Comparison of ENCODE assay signal across 15 cellular contexts in genomic region chr19:40322271-40322610, GRCh38. TPM values are rescaled to one million over a fixed set of nuclear protein-coding genes. Genes with fewer than 3 reads are reported as not detected.
DNase-seq lines count a peak whose midpoint lies in the region; ATAC-seq and TF ChIP-seq lines count a peak whose summit lies in the region.
"Had no signal": no experiment of that assay in that cellular context is flagged by ENCODE, and none has a peak within 500 bp of the region (broad histone marks: within the 10 kb centered on the region; RNA-seq: fewer than 3 reads in every experiment).

No MANE protein-coding gene starts in this region.

- no peak overlapping the region for H3K4me2 ChIP-seq in GM23248 (ENCODE audit: unreplicated experiment)
- H3K4me2 ChIP-seq: PC-9 had no signal

- H3K4me1 ChIP-seq in GM23248 (ENCODE audit: insufficient read depth) (no peaks in the 10 kb centered on the region), Panc1 (ENCODE audit: control insufficient read depth, insufficient read depth, low read length) (no peaks in the 10 kb centered on the region), spleen (peaks cover 0 to 4% (median 0%) of the 10 kb centered on the region in 6 donors)

- no peak overlapping the region for H3K4me3 ChIP-seq in GM23248
- no peak overlapping the region for H3K4me3 ChIP-seq in Panc1 (ENCODE audit: low read depth in 2 of 2, low read length in 2 of 2)
- no peak overlapping the region for H3K4me3 ChIP-seq in spleen
- H3K4me3 ChIP-seq: PC-9, SK-N-MC had no signal

- DNase-seq in GM23248 (peak; percentile 7), Panc1 (ENCODE audit: low read depth, low spot score) (no peak), neural crest cell (ENCODE audit: low read depth, low spot score) (no peak), NCI-H187 treated with DMSO at 0.1 percent for 48 hours (lab: John Stamatoyannopoulos, UW) (no peak), activated gamma-delta T cell (lab: John Stamatoyannopoulos, UW) (no peak), spleen (no peak)
- DNase-seq in effector memory CD8-positive, alpha-beta T cell = no peak
- no peak for DNase-seq in activated T-cell treated with anti-CD3 and anti-CD28 coated beads, Interleukin-2, amount 50 U/mL, for 72 hours
- DNase-seq: CD8-positive, alpha-beta T cell; NCI-H1048; NCI-H1694; PC-9 had no signal

- intact Hi-C loops in Panc1 (cut with micrococcal nuclease; ENCODE audit: unreplicated experiment) (no loop called here), spleen (cut with DNase I; ENCODE audit: low total_unique reads) (no loop called here)

- peak overlapping the region; percentile 12 to 38 for H3K27ac Mint-ChIP-seq in effector memory CD8-positive, alpha-beta T cell
- H3K27ac Mint-ChIP-seq in neural crest cell (ENCODE audit: unreplicated experiment) = peak overlapping the region; percentile 92
- no peak overlapping the region for H3K27ac Mint-ChIP-seq in activated T-cell treated with anti-CD3 and anti-CD28 coated beads, Interleukin-2, amount 50 U/mL, for 72 hours
- H3K27ac Mint-ChIP-seq: CD8-positive, alpha-beta T cell had no signal

- no peak for TF ChIP-seq CTCF in Panc1 (IDR thresholded peaks at IDR 0.05)
- TF ChIP-seq CTCF in neural crest cell (conservative IDR thresholded peaks at IDR 0.05) = no peak
- TF ChIP-seq CTCF in spleen (IDR thresholded peaks at IDR 0.05 in 8 of 11, conservative IDR thresholded peaks at IDR 0.05 in 3 of 11) = no peak

- no peak overlapping the region for H3K9ac ChIP-seq in GM23248

- peaks cover 52% of the 10 kb centered on the region for H3K36me3 Mint-ChIP-seq in effector memory CD8-positive, alpha-beta T cell (ENCODE audit: insufficient read depth)
- peaks cover 2% of the 10 kb centered on the region for H3K36me3 Mint-ChIP-seq in neural crest cell (ENCODE audit: low read depth)
- H3K36me3 Mint-ChIP-seq in activated T-cell treated with anti-CD3 and anti-CD28 coated beads, Interleukin-2, amount 50 U/mL, for 72 hours (ENCODE audit: insufficient read depth in 2 of 2) = peaks cover 2 to 15% of the 10 kb centered on the region in 2 donors

- H3K9me3 Mint-ChIP-seq in effector memory CD8-positive, alpha-beta T cell = no peaks in the 10 kb centered on the region
- no peaks in the 10 kb centered on the region for H3K9me3 Mint-ChIP-seq in neural crest cell
- no peaks in the 10 kb centered on the region for H3K9me3 Mint-ChIP-seq in activated T-cell treated with anti-CD3 and anti-CD28 coated beads, Interleukin-2, amount 50 U/mL, for 72 hours
- H3K9me3 Mint-ChIP-seq: CD8-positive, alpha-beta T cell had no signal

- WGBS in GM23248 (ENCODE audit: low coverage in 1 of 2, low lambda C conversion rate in 2 of 2, missing lambda C conversion rate in 2 of 2), 2 experiments = 85 to 90% methylated on average over 7 of the region's 7 CpGs
- 77 to 92% (median 91%) methylated on average over 4 to 7 of the region's 7 CpGs for WGBS in spleen, 5 donors

- no TSS peak for BruUV-seq in Panc1 (replicated peaks; lab: Mats Ljungman, UMichigan)

- no peaks in the 10 kb centered on the region for H3K79me2 ChIP-seq in GM23248 (ENCODE audit: insufficient read depth)

- in situ Hi-C loops in GM23248 (cut with MboI) (no loop called here), Panc1 (cut with HindIII; ENCODE audit: low pct_unique_long_range_greater_than_20kb, low sequenced_read_pairs) (no loop called here)

- no peaks in the 10 kb centered on the region for H3K27me3 Mint-ChIP-seq in effector memory CD8-positive, alpha-beta T cell
- no peaks in the 10 kb centered on the region for H3K27me3 Mint-ChIP-seq in neural crest cell (ENCODE audit: low read depth)
- no peaks in the 10 kb centered on the region for H3K27me3 Mint-ChIP-seq in activated T-cell treated with anti-CD3 and anti-CD28 coated beads, Interleukin-2, amount 50 U/mL, for 72 hours (ENCODE audit: low read depth)

- CTCF ChIA-PET in Panc1 (lab: Charles Lee) = interaction anchor here (0.6 to 26.0 kb wide), 13 partner anchors 8 to 1738 kb away, joined by 3 to 498 read pairs (median 4); partner anchors contain the start of gene MAP3K10

- no peak for TF ChIP-seq POLR2A in spleen (IDR thresholded peaks at IDR 0.05)

- no peak overlapping the region for H3K4me3 Mint-ChIP-seq in effector memory CD8-positive, alpha-beta T cell
- no peak overlapping the region for H3K4me3 Mint-ChIP-seq in neural crest cell
- H3K4me3 Mint-ChIP-seq in activated T-cell treated with anti-CD3 and anti-CD28 coated beads, Interleukin-2, amount 50 U/mL, for 72 hours = no peak overlapping the region
- H3K4me3 Mint-ChIP-seq: CD8-positive, alpha-beta T cell had no signal

- H3K9me3 ChIP-seq in GM23248 (ENCODE audit: low read depth) (no peaks in the 10 kb centered on the region), Panc1 (ENCODE audit: control insufficient read depth, insufficient read depth, low read depth, low read length) (no peaks in the 10 kb centered on the region), spleen (no peaks in the 10 kb centered on the region)

- no peaks in the 10 kb centered on the region for H3K27me3 ChIP-seq in GM23248 (replicated peaks; ENCODE audit: insufficient read depth)
- H3K27me3 ChIP-seq in Panc1 (ENCODE audit: control insufficient read depth, insufficient read depth, low read length) = no peaks in the 10 kb centered on the region
- no peaks in the 10 kb centered on the region for H3K27me3 ChIP-seq in spleen (replicated peaks in 1 of 7)

- no peaks in the 10 kb centered on the region for H3F3A ChIP-seq in GM23248 (ENCODE audit: insufficient read depth)

- H3K4me1 Mint-ChIP-seq in effector memory CD8-positive, alpha-beta T cell (ENCODE audit: low read depth in 2 of 2) = peaks cover 0 to 2% of the 10 kb centered on the region in 2 donors
- no peaks in the 10 kb centered on the region for H3K4me1 Mint-ChIP-seq in neural crest cell
- H3K4me1 Mint-ChIP-seq in activated T-cell treated with anti-CD3 and anti-CD28 coated beads, Interleukin-2, amount 50 U/mL, for 72 hours (ENCODE audit: low read depth) = no peaks in the 10 kb centered on the region

- POLR2A ChIA-PET in Panc1 (lab: Charles Lee) = interaction anchor here (0.5 to 1.9 kb wide), 10 partner anchors 8 to 1802 kb away, joined by 3 to 17 read pairs (median 6); no protein-coding TSS in a partner anchor

- H3K27ac ChIP-seq in GM23248 = no peak overlapping the region
- no peak overlapping the region for H3K27ac ChIP-seq in Panc1 (ENCODE audit: low read length)
- peak overlapping the region in 2 of 8 donors; percentile 17 to 18 for H3K27ac ChIP-seq in spleen
- H3K27ac ChIP-seq: PC-9 had no signal

- no peaks in the 10 kb centered on the region for H3K9me2 ChIP-seq in GM23248 (ENCODE audit: insufficient read depth)

- H4K20me1 ChIP-seq in GM23248 (ENCODE audit: insufficient read depth) = no peaks in the 10 kb centered on the region

- ATAC-seq in Panc1 = peak; percentile 17
- ATAC-seq in effector memory CD8-positive, alpha-beta T cell (replicated peaks) = no peak
- no peak for ATAC-seq in activated T-cell treated with anti-CD3 and anti-CD28 coated beads, Interleukin-2, amount 50 U/mL, for 72 hours (replicated peaks in 1 of 2)
- ATAC-seq: CD8-positive, alpha-beta T cell; HCT116; Right ventricle myocardium inferior had no signal

- peaks cover 11% of the 10 kb centered on the region; the same call in 1 of the 2 replicates for H3K36me3 ChIP-seq in GM23248 (ENCODE audit: low read depth)
- no peaks in the 10 kb centered on the region for H3K36me3 ChIP-seq in Panc1 (ENCODE audit: control insufficient read depth, insufficient read depth, low read length)
- peaks cover 0 to 100% (median 73%) of the 10 kb centered on the region in 6 donors for H3K36me3 ChIP-seq in spleen

- H2AFZ ChIP-seq in GM23248 = no peak overlapping the region
- H2AFZ ChIP-seq: PC-9 had no signal

RNA-seq across cellular contexts. Expression of gene C19orf47, which starts 26.0 kb away (rescaled TPM):
- total RNA-seq in GM23248 (2014; rRNA removed; shearing (Covaris generic)) = 6.2 and 13.2 TPM in 2 replicates
- polyA plus RNA-seq in GM23248 (2016; fragmentation: Nextera tagmentation; extraction: Ambion mirVana) (10.9 and 11.2 TPM in 2 replicates), spleen (10 to 100 TPM in 1 of 3 donors, 1 to 10 TPM in 2; 8.2 to 14.7 (median 8.5) TPM)
- total RNA-seq in Panc1 (2021; ENCODE audit: unreplicated experiment) (29.0 TPM), neural crest cell (19.0 and 21.0 TPM in 2 replicates), spleen (10 to 100 TPM; 10.2 to 21.9 (median 13.2) TPM)
- polyA plus RNA-seq in Panc1 (2012; ENCODE audit: insufficient read length) = 36.8 TPM
- total RNA-seq in activated T-cell treated with anti-CD3 and anti-CD28 coated beads, Interleukin-2, amount 50 U/mL, for 72 hours = 10 to 100 TPM; 20.7 to 24.8 TPM

RNA-seq across cellular contexts. Expression of gene PLD3, which starts 26.3 kb away (rescaled TPM):
- 483 and 536 TPM in 2 replicates for total RNA-seq in GM23248 (2014; rRNA removed; shearing (Covaris generic))
- 361 and 373 TPM in 2 replicates for polyA plus RNA-seq in GM23248 (2016; fragmentation: Nextera tagmentation; extraction: Ambion mirVana)
- total RNA-seq in Panc1 (2021; ENCODE audit: unreplicated experiment) = 81.8 TPM
- polyA plus RNA-seq in Panc1 (2012; ENCODE audit: insufficient read length) = 166 TPM
- 200 and 208 TPM in 2 replicates for total RNA-seq in neural crest cell
- total RNA-seq in activated T-cell treated with anti-CD3 and anti-CD28 coated beads, Interleukin-2, amount 50 U/mL, for 72 hours = 100 to 1,000 TPM in 1 of 2 donors, 10 to 100 TPM in 1; 99.8 to 102 TPM
- total RNA-seq in spleen = 100 to 1,000 TPM; 187 to 589 (median 326) TPM
- 100 to 1,000 TPM in 1 of 3 donors, 10 to 100 TPM in 2; 61.3 to 120 (median 81.6) TPM for polyA plus RNA-seq in spleen

RNA-seq across cellular contexts. Expression of gene AKT2, which starts 37.1 kb away (rescaled TPM):
- 123 and 145 TPM in 2 replicates for total RNA-seq in GM23248 (2014; rRNA removed; shearing (Covaris generic))
- polyA plus RNA-seq in GM23248 (2016; fragmentation: Nextera tagmentation; extraction: Ambion mirVana) (41.5 and 42.5 TPM in 2 replicates), spleen (10 to 100 TPM; 28.8 to 75.7 (median 37.1) TPM)
- total RNA-seq in Panc1 (2021; ENCODE audit: unreplicated experiment) (2,376 TPM), neural crest cell (147 and 150 TPM in 2 replicates), spleen (100 to 1,000 TPM in 4 of 7 donors, 10 to 100 TPM in 3; 95.1 to 134 (median 112) TPM)
- polyA plus RNA-seq in Panc1 (2012; ENCODE audit: insufficient read length) = 2,447 TPM
- total RNA-seq in activated T-cell treated with anti-CD3 and anti-CD28 coated beads, Interleukin-2, amount 50 U/mL, for 72 hours = 100 to 1,000 TPM; 190 to 197 TPM

Comparison
In these comparisons a context has a peak if more than half of its experiments do, and no peak if none do; other contexts are left out.
1. RNA of gene AKT2, which starts 37.1 kb away (total RNA-seq): 2,376 TPM in Panc1 (single experiment); 190 to 197 TPM in activated T-cell treated with anti-CD3 and anti-CD28 coated beads, Interleukin-2, amount 50 U/mL, for 72 hours, 147 to 150 TPM in neural crest cell, 123 to 145 TPM in GM23248 and 95.1 to 134 TPM in spleen; every median in the first group is over 10 times any median in the second.